ENCODE assay signal across 1 cellular context in genomic region chr14:51563560-51563959, GRCh38.
TF ChIP-seq lines count a peak whose summit lies in the region.

No MANE protein-coding gene starts in this region.

TF ChIP-seq in IMR-90, 13 proteins besides CTCF, POLR2A, EP300 and RAD21 (continued from another document):
- TF ChIP-seq FOS (IDR thresholded peaks at IDR 0.05; ENCODE audit: low read depth, low read length) = peak; percentile 25; the same call in 1 of the 2 replicates
